Comparison of ENCODE assay signal across 7 cellular contexts in genomic region chr11:104967493-104968364, GRCh38. TPM values are rescaled to one million over a fixed set of nuclear protein-coding genes. Genes with fewer than 3 reads are reported as not detected.
A peak's percentile ranks its signal among the peaks of the same experiment; 100 is the strongest.
DNase-seq lines count a peak whose midpoint lies in the region; ATAC-seq and TF ChIP-seq lines count a peak whose summit lies in the region.

No MANE protein-coding gene starts in this region.

- peaks cover 26% of the 10 kb centered on the region for H3K9me3 Mint-ChIP-seq in T-helper 1 cell treated with Interleukin-12 subunit alpha and Interleukin-12 subunit beta and Interleukin-4 antibody, amounts not matched to agents 30 μg/mL and 1 μg/mL, for 36 hours
- H3K9me3 Mint-ChIP-seq in stimulated activated naive B cell treated with anti-CD40 and anti-IgM and Interleukin-4, amounts not matched to agents 10 μg/mL and 1 μg/mL and 100 μg/mL, for 72 hours: peaks cover 5 to 8% of the 10 kb centered on the region in 2 donors

- H3K4me1 Mint-ChIP-seq in T-helper 1 cell treated with Interleukin-12 subunit alpha and Interleukin-12 subunit beta and Interleukin-4 antibody, amounts not matched to agents 30 μg/mL and 1 μg/mL, for 36 hours (ENCODE audit: low read depth): peaks cover 43% of the 10 kb centered on the region
- H3K4me1 Mint-ChIP-seq in stimulated activated naive B cell treated with anti-CD40 and anti-IgM and Interleukin-4, amounts not matched to agents 10 μg/mL and 1 μg/mL and 100 μg/mL, for 72 hours: peaks cover 31 to 37% of the 10 kb centered on the region in 2 donors

- H3K27me3 Mint-ChIP-seq in T-helper 1 cell treated with Interleukin-12 subunit alpha and Interleukin-12 subunit beta and Interleukin-4 antibody, amounts not matched to agents 30 μg/mL and 1 μg/mL, for 36 hours (ENCODE audit: low read depth): no peaks in the 10 kb centered on the region
- no peaks in the 10 kb centered on the region for H3K27me3 Mint-ChIP-seq in stimulated activated naive B cell treated with anti-CD40 and anti-IgM and Interleukin-4, amounts not matched to agents 10 μg/mL and 1 μg/mL and 100 μg/mL, for 72 hours

- TF ChIP-seq CTCF in heart left ventricle (IDR thresholded peaks at IDR 0.05): no peak

- H3K4me3 ChIP-seq in heart left ventricle: peak overlapping the region; percentile 23 to 81 (median 61)

- intact Hi-C loops in heart left ventricle (cut with DNase I): loop anchor here in 3 of 10 donors (5.0 to 10.0 kb wide), 2 partner anchors 67 to 80 kb away; partner anchors contain the start of genes CASP1 (in 2 of the 3) and CARD16 (in 1 of the 3)

- peak overlapping the region; percentile 90 for H3K27ac Mint-ChIP-seq in T-helper 1 cell treated with Interleukin-12 subunit alpha and Interleukin-12 subunit beta and Interleukin-4 antibody, amounts not matched to agents 30 μg/mL and 1 μg/mL, for 36 hours
- peak overlapping the region; percentile 89 for H3K27ac Mint-ChIP-seq in stimulated activated naive B cell treated with anti-CD40 and anti-IgM and Interleukin-4, amounts not matched to agents 10 μg/mL and 1 μg/mL and 100 μg/mL, for 72 hours

- no peak for TF ChIP-seq POLR2A in heart left ventricle (IDR thresholded peaks at IDR 0.05)

- ATAC-seq in GM18520 (IDR thresholded peaks at IDR 0.05; ENCODE audit: unreplicated experiment) (peak; percentile 26), HG02759 (IDR thresholded peaks at IDR 0.05; ENCODE audit: unreplicated experiment) (peak; percentile 26), heart left ventricle (peak in 2 of 4 donors; percentile 34 to 39)
- peak in 1 of 2 donors; percentile 31 for ATAC-seq in stimulated activated naive B cell treated with anti-CD40 and anti-IgM and Interleukin-4, amounts not matched to agents 10 μg/mL and 1 μg/mL and 100 μg/mL, for 72 hours (replicated peaks)

- peaks cover 37% of the 10 kb centered on the region for H3K36me3 Mint-ChIP-seq in T-helper 1 cell treated with Interleukin-12 subunit alpha and Interleukin-12 subunit beta and Interleukin-4 antibody, amounts not matched to agents 30 μg/mL and 1 μg/mL, for 36 hours (ENCODE audit: low read depth)
- peaks cover 17 to 21% of the 10 kb centered on the region in 2 donors for H3K36me3 Mint-ChIP-seq in stimulated activated naive B cell treated with anti-CD40 and anti-IgM and Interleukin-4, amounts not matched to agents 10 μg/mL and 1 μg/mL and 100 μg/mL, for 72 hours

- H3K36me3 ChIP-seq in heart left ventricle: peaks cover 0 to 13% (median 0%) of the 10 kb centered on the region in 9 donors

- H3K9me3 ChIP-seq in heart left ventricle: peaks cover 0 to 20% (median under 1%) of the 10 kb centered on the region in 12 donors

- H3K27ac ChIP-seq in heart left ventricle: peak overlapping the region; percentile 72 to 97 (median 86)

- WGBS in heart left ventricle, 4 donors: 31 to 46% (median 36%) methylated on average over 11 of the region's 11 CpGs

- H3K4me3 Mint-ChIP-seq in T-helper 1 cell treated with Interleukin-12 subunit alpha and Interleukin-12 subunit beta and Interleukin-4 antibody, amounts not matched to agents 30 μg/mL and 1 μg/mL, for 36 hours: peak overlapping the region; percentile 93
- peak overlapping the region; percentile 83 to 87 for H3K4me3 Mint-ChIP-seq in stimulated activated naive B cell treated with anti-CD40 and anti-IgM and Interleukin-4, amounts not matched to agents 10 μg/mL and 1 μg/mL and 100 μg/mL, for 72 hours

- DNase-seq in heart left ventricle (no peak), H4 (ENCODE audit: low spot score) (no peak)
- DNase-seq in stimulated activated naive B cell treated with anti-CD40 and anti-IgM and Interleukin-4, amounts not matched to agents 10 μg/mL and 1 μg/mL and 100 μg/mL, for 72 hours: no peak
- no peak for DNase-seq in NK-92 treated with Interleukin-12 subunit alpha and Interleukin-12 subunit beta, amount 100 ng/mL, for 24 hours (lab: John Stamatoyannopoulos, UW)

- peaks cover 0 to 43% (median 15%) of the 10 kb centered on the region in 12 donors for H3K4me1 ChIP-seq in heart left ventricle

- no peaks in the 10 kb centered on the region for H3K27me3 ChIP-seq in heart left ventricle

RNA-seq across cellular contexts. Expression of gene CASP4, which starts 0.6 kb away (rescaled TPM):
- 10 to 100 TPM in 7 of 9 donors, 1 to 10 TPM in 2; 7.6 to 74.5 (median 11.2) TPM for total RNA-seq in heart left ventricle
- polyA plus RNA-seq in heart left ventricle: 10 to 100 TPM in 1 of 2 donors, 1 to 10 TPM in 1; 8.1 to 14.9 TPM
- total RNA-seq in H4 (2014; rRNA removed; shearing (Covaris generic)): 264 and 319 TPM in 2 replicates

RNA-seq across cellular contexts. Expression of gene CASP5, which starts 55.2 kb away (rescaled TPM):
- total RNA-seq in heart left ventricle: 1 to 10 TPM in 1 of 9 donors, under 1 TPM in 1, not detected in 7; 0.45 to 2.7 TPM
- under 1 TPM in 1 of 2 donors, not detected in 1; 0.10 TPM for polyA plus RNA-seq in heart left ventricle
- total RNA-seq in H4 (2014; rRNA removed; shearing (Covaris generic)): not detected in 2 replicates
